In the genomic region with DNA sequence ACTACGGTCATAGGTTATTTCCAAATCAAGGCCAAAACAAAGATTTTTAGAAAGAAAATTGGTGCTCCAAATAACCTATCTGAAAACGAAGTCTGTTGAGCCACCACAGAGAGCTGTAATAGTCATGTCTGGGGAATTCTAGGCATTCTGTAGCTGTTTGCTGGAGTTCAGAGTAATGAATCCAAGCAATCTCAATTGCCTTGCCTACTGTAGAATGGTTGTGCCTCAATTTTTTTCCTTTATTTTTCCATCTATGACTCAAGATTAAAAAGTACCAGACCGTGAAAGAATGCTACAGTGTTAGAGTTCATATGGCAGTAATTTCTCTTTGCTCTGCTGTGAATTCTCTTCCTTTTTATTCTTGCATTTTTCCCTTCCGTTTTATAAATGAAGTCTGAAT, we compare ENCODE assay signal across 13 cellular contexts.
A peak's percentile ranks its signal among the peaks of the same experiment; 100 is the strongest.
DNase-seq lines count a peak whose midpoint lies in the region; ATAC-seq, FAIRE-seq and TF ChIP-seq lines count a peak whose summit lies in the region.
"Had no signal": no experiment of that assay in that cellular context is flagged by ENCODE, and none has a peak within 500 bp of the region (broad histone marks: within the 10 kb centered on the region; RNA-seq: fewer than 3 reads in every experiment).

No MANE protein-coding gene starts in this region.

- DNase-seq in HT1080 (ENCODE audit: low read depth): peak; percentile 77
- DNase-seq in brain microvascular endothelial cell: peak; percentile 90
- DNase-seq in kidney epithelial cell (ENCODE audit: low read depth): peak; percentile 89
- DNase-seq in stimulated activated naive CD8-positive, alpha-beta T cell treated with anti-CD3 and anti-CD28 coated beads, Interleukin-15, Interleukin-2, amounts not matched to agents 100 U/mL and 50 U/mL, for 24 hours: no peak
- no peak for DNase-seq in GF-D8 (lab: John Stamatoyannopoulos, UW)
- no peak for DNase-seq in activated T-cell treated with anti-CD3 and anti-CD28 coated beads for 4 hours
- DNase-seq: activated B cell treated with CpG ODN at 0.5 μM for 24 hours; AML-193; effector CD4-positive, alpha-beta T cell; NCI-H187; Peyer's patch had no signal

- TF ChIP-seq CTCF in brain microvascular endothelial cell (IDR thresholded peaks at IDR 0.05; ENCODE audit: low read depth, low read length, missing control alignments) (no peak), kidney epithelial cell (IDR thresholded peaks at IDR 0.05; ENCODE audit: insufficient read depth, low read length, poor library complexity, severe bottlenecking) (no peak)

- H3K27me3 ChIP-seq in brain microvascular endothelial cell (replicated peaks) (no peaks in the 10 kb centered on the region), kidney epithelial cell (ENCODE audit: control insufficient read depth, insufficient read depth, low read length) (no peaks in the 10 kb centered on the region)
- H3K27me3 ChIP-seq: Peyer's patch had no signal

- in situ Hi-C loops in brain microvascular endothelial cell (cut with HindIII; ENCODE audit: low pct_ligation_motif_present, low sequenced_read_pairs): no loop called here

- peak overlapping the region; percentile 45 for H3K27ac ChIP-seq in brain microvascular endothelial cell
- H3K27ac ChIP-seq: Peyer's patch had no signal

- H3K36me3 ChIP-seq in brain microvascular endothelial cell (replicated peaks): no peaks in the 10 kb centered on the region
- H3K36me3 ChIP-seq in kidney epithelial cell (ENCODE audit: control insufficient read depth, insufficient read depth, low read length): no peaks in the 10 kb centered on the region
- H3K36me3 ChIP-seq: Peyer's patch had no signal

- ATAC-seq in stimulated activated naive CD8-positive, alpha-beta T cell treated with anti-CD3 and anti-CD28 coated beads, Interleukin-15, Interleukin-2, amounts not matched to agents 100 U/mL and 50 U/mL, for 24 hours: no peak
- ATAC-seq in HG02642 (IDR thresholded peaks at IDR 0.05; ENCODE audit: poor library complexity, unreplicated experiment): no peak

- peak; percentile 99 for FAIRE-seq in A204.1 (lab: Jason Lieb, UNC)

- H3K4me3 ChIP-seq in brain microvascular endothelial cell (ENCODE audit: low read depth, low read length) (no peak overlapping the region), kidney epithelial cell (ENCODE audit: low read depth, low read length) (no peak overlapping the region)
- H3K4me3 ChIP-seq: Peyer's patch had no signal

Comparison
In these comparisons a context has a peak if more than half of its experiments do, and no peak if none do; other contexts are left out.
1. DNase-seq: peak in HT1080 (single experiment), brain microvascular endothelial cell (single experiment) and kidney epithelial cell (single experiment); none in stimulated activated naive CD8-positive, alpha-beta T cell treated with anti-CD3 and anti-CD28 coated beads, Interleukin-15, Interleukin-2, amounts not matched to agents 100 U/mL and 50 U/mL, for 24 hours (single experiment), GF-D8 (single experiment) and activated T-cell treated with anti-CD3 and anti-CD28 coated beads for 4 hours (single experiment).